ENCODE assay signal across 21 cellular contexts in the genomic region with DNA sequence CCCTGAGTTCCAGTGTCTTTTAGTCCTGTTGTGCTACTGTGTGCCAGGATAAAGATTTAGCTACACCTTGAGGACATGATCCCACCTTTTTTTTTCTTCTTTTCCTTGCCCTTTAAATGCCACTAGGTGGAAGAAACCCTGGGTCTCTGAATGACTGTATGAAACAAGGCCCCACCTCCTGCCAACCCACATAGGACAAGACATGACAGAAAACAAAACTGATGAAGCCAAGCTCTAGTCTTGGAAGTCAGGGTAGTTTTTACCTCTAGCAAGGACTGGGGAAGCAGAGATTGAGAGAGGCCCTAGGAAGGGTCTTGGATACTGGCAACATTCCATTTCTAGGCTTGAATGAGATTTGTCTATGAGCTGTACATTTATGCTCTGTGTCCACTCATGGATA.
DNase-seq lines count a peak whose midpoint lies in the region; ATAC-seq and TF ChIP-seq lines count a peak whose summit lies in the region.
"Had no signal": no experiment of that assay in that cellular context is flagged by ENCODE, and none has a peak within 500 bp of the region (broad histone marks: within the 10 kb centered on the region; RNA-seq: fewer than 3 reads in every experiment).

No MANE protein-coding gene starts in this region.

- H2AFZ ChIP-seq in neural progenitor cell (replicated peaks), result no peak overlapping the region

- H3K27ac Mint-ChIP-seq in activated CD4-positive, alpha-beta T cell treated with anti-CD3 and anti-CD28 coated beads for 36 hours, result no peak overlapping the region
- H3K27ac Mint-ChIP-seq in activated CD4-positive, alpha-beta T cell treated with anti-CD3 and anti-CD28 coated beads, Interleukin-2, amount 10 ng/mL, durations not matched to agents 7 days and 5 days, result no peak overlapping the region
- no peak overlapping the region for H3K27ac Mint-ChIP-seq in activated T-helper 17 cell treated with anti-CD3 and anti-CD28 coated beads, Interleukin-2, amount 50 U/mL, for 72 hours
- peak overlapping the region; percentile 36 for H3K27ac Mint-ChIP-seq in neural progenitor cell
- H3K27ac Mint-ChIP-seq: B cell; CD4-positive, CD25-positive, alpha-beta regulatory T cell; CD8-positive, alpha-beta T cell; HFFc6 had no signal

- H3K27ac ChIP-seq in neural progenitor cell (no peak overlapping the region), ovary (no peak overlapping the region)
- H3K27ac ChIP-seq: 22Rv1, BLaER1, C4-2B had no signal

- no peak for ATAC-seq in activated CD4-positive, alpha-beta T cell treated with anti-CD3 and anti-CD28 coated beads for 36 hours
- ATAC-seq in activated T-helper 17 cell treated with anti-CD3 and anti-CD28 coated beads, Interleukin-2, amount 50 U/mL, for 72 hours (replicated peaks), result peak; percentile 38
- ATAC-seq in HG03139 (IDR thresholded peaks at IDR 0.05; ENCODE audit: unreplicated experiment), result no peak
- ATAC-seq: CD8-positive, alpha-beta T cell; GM12878 had no signal

- H3K9me3 ChIP-seq in neural progenitor cell (ENCODE audit: low read depth) (no peaks in the 10 kb centered on the region), ovary (no peaks in the 10 kb centered on the region)
- H3K9me3 ChIP-seq: BLaER1, Caco-2, HAP-1 had no signal

- H3K4me3 ChIP-seq in neural progenitor cell (no peak overlapping the region), ovary (no peak overlapping the region)
- H3K4me3 ChIP-seq: BLaER1, GM12878, HAP-1 had no signal

- H3K36me3 ChIP-seq in neural progenitor cell (no peaks in the 10 kb centered on the region), ovary (no peaks in the 10 kb centered on the region)
- H3K36me3 ChIP-seq: BLaER1, HAP-1 had no signal

- CTCF ChIA-PET in activated CD4-positive, alpha-beta T cell treated with anti-CD3 and anti-CD28 coated beads for 36 hours (lab: Charles Lee), result no interaction called here
- CTCF ChIA-PET in activated CD4-positive, alpha-beta T cell treated with anti-CD3 and anti-CD28 coated beads, Interleukin-2, amount 10 ng/mL, durations not matched to agents 7 days and 5 days (lab: Charles Lee), result no interaction called here

- DNase-seq in activated CD4-positive, alpha-beta T cell treated with anti-CD3 and anti-CD28 coated beads for 36 hours, result peak; percentile 19
- DNase-seq in activated CD4-positive, alpha-beta T cell treated with anti-CD3 and anti-CD28 coated beads, Interleukin-2, amount 10 ng/mL, durations not matched to agents 7 days and 5 days, result no peak
- peak; percentile 10 for DNase-seq in stimulated activated CD4-positive, alpha-beta T cell treated with anti-CD3 and anti-CD28 coated beads, Interleukin-15, amount 100 ng/mL, for 24 hours
- no peak for DNase-seq in stimulated activated CD4-positive, alpha-beta T cell treated with anti-CD3 and anti-CD28 coated beads, Interleukin-2, amount 100 ng/mL, for 24 hours
- DNase-seq in neural progenitor cell (ENCODE audit: low spot score), result no peak
- no peak for DNase-seq in ovary
- DNase-seq: Caco-2; CD4-positive, CD25-positive, alpha-beta regulatory T cell; CD8-positive, alpha-beta T cell; DMS153; DND-41; GOT3; HFFc6 had no signal

- H3K4me1 Mint-ChIP-seq in activated CD4-positive, alpha-beta T cell treated with anti-CD3 and anti-CD28 coated beads for 36 hours, result no peaks in the 10 kb centered on the region
- H3K4me1 Mint-ChIP-seq in activated CD4-positive, alpha-beta T cell treated with anti-CD3 and anti-CD28 coated beads, Interleukin-2, amount 10 ng/mL, durations not matched to agents 7 days and 5 days, result no peaks in the 10 kb centered on the region
- no peaks in the 10 kb centered on the region for H3K4me1 Mint-ChIP-seq in activated T-helper 17 cell treated with anti-CD3 and anti-CD28 coated beads, Interleukin-2, amount 50 U/mL, for 72 hours
- peaks cover 45% of the 10 kb centered on the region for H3K4me1 Mint-ChIP-seq in neural progenitor cell
- H3K4me1 Mint-ChIP-seq: B cell had no signal

- H3K4me1 ChIP-seq in neural progenitor cell (peaks cover 16% of the 10 kb centered on the region), ovary (ENCODE audit: insufficient read depth) (no peaks in the 10 kb centered on the region)
- H3K4me1 ChIP-seq: Caco-2, HAP-1 had no signal

- POLR2A ChIA-PET in activated CD4-positive, alpha-beta T cell treated with anti-CD3 and anti-CD28 coated beads for 36 hours (lab: Charles Lee), result no interaction called here
- POLR2A ChIA-PET in activated CD4-positive, alpha-beta T cell treated with anti-CD3 and anti-CD28 coated beads, Interleukin-2, amount 10 ng/mL, durations not matched to agents 7 days and 5 days (lab: Charles Lee), result no interaction called here

- H3K36me3 Mint-ChIP-seq in activated CD4-positive, alpha-beta T cell treated with anti-CD3 and anti-CD28 coated beads for 36 hours (ENCODE audit: low read depth), result no peaks in the 10 kb centered on the region
- no peaks in the 10 kb centered on the region for H3K36me3 Mint-ChIP-seq in activated CD4-positive, alpha-beta T cell treated with anti-CD3 and anti-CD28 coated beads, Interleukin-2, amount 10 ng/mL, durations not matched to agents 7 days and 5 days (ENCODE audit: low read depth)
- H3K36me3 Mint-ChIP-seq in activated T-helper 17 cell treated with anti-CD3 and anti-CD28 coated beads, Interleukin-2, amount 50 U/mL, for 72 hours (ENCODE audit: low read depth), result no peaks in the 10 kb centered on the region
- no peaks in the 10 kb centered on the region for H3K36me3 Mint-ChIP-seq in neural progenitor cell
- H3K36me3 Mint-ChIP-seq: CD4-positive, CD25-positive, alpha-beta regulatory T cell; CD8-positive, alpha-beta T cell had no signal

- TF ChIP-seq CTCF in neural progenitor cell (IDR thresholded peaks at IDR 0.05) (no peak), ovary (IDR thresholded peaks at IDR 0.05) (no peak)

- peaks cover under 1% of the 10 kb centered on the region for H3F3A ChIP-seq in neural progenitor cell (ENCODE audit: low read depth)

- H3K79me2 ChIP-seq in neural progenitor cell (ENCODE audit: low read depth), result no peaks in the 10 kb centered on the region

- H4K20me1 ChIP-seq in neural progenitor cell (ENCODE audit: low read depth), result no peaks in the 10 kb centered on the region

- no peaks in the 10 kb centered on the region for H3K9me3 Mint-ChIP-seq in activated CD4-positive, alpha-beta T cell treated with anti-CD3 and anti-CD28 coated beads for 36 hours (ENCODE audit: low read depth)
- no peaks in the 10 kb centered on the region for H3K9me3 Mint-ChIP-seq in activated CD4-positive, alpha-beta T cell treated with anti-CD3 and anti-CD28 coated beads, Interleukin-2, amount 10 ng/mL, durations not matched to agents 7 days and 5 days
- H3K9me3 Mint-ChIP-seq in activated T-helper 17 cell treated with anti-CD3 and anti-CD28 coated beads, Interleukin-2, amount 50 U/mL, for 72 hours, result no peaks in the 10 kb centered on the region
- no peaks in the 10 kb centered on the region for H3K9me3 Mint-ChIP-seq in neural progenitor cell
- H3K9me3 Mint-ChIP-seq: CD8-positive, alpha-beta T cell; HFFc6 had no signal

- H3K27me3 ChIP-seq in neural progenitor cell (no peaks in the 10 kb centered on the region), ovary (no peaks in the 10 kb centered on the region)

- H3K9ac ChIP-seq in neural progenitor cell, result no peak overlapping the region
- H3K9ac ChIP-seq: BLaER1 had no signal

- intact Hi-C loops in activated CD4-positive, alpha-beta T cell treated with anti-CD3 and anti-CD28 coated beads for 36 hours (cut with DNase I, micrococcal nuclease), result no loop called here
- intact Hi-C loops in ovary (cut with DNase I), result no loop called here

- H3K4me3 Mint-ChIP-seq in activated CD4-positive, alpha-beta T cell treated with anti-CD3 and anti-CD28 coated beads for 36 hours, result no peak overlapping the region
- H3K4me3 Mint-ChIP-seq in activated CD4-positive, alpha-beta T cell treated with anti-CD3 and anti-CD28 coated beads, Interleukin-2, amount 10 ng/mL, durations not matched to agents 7 days and 5 days, result no peak overlapping the region
- H3K4me3 Mint-ChIP-seq in activated T-helper 17 cell treated with anti-CD3 and anti-CD28 coated beads, Interleukin-2, amount 50 U/mL, for 72 hours, result no peak overlapping the region
- no peak overlapping the region for H3K4me3 Mint-ChIP-seq in neural progenitor cell
- H3K4me3 Mint-ChIP-seq: B cell; CD4-positive, CD25-positive, alpha-beta regulatory T cell; CD8-positive, alpha-beta T cell; HFFc6 had no signal

- H3K27me3 Mint-ChIP-seq in activated CD4-positive, alpha-beta T cell treated with anti-CD3 and anti-CD28 coated beads for 36 hours, result peaks cover 30% of the 10 kb centered on the region
- H3K27me3 Mint-ChIP-seq in activated CD4-positive, alpha-beta T cell treated with anti-CD3 and anti-CD28 coated beads, Interleukin-2, amount 10 ng/mL, durations not matched to agents 7 days and 5 days, result peaks cover 3% of the 10 kb centered on the region
- H3K27me3 Mint-ChIP-seq in activated T-helper 17 cell treated with anti-CD3 and anti-CD28 coated beads, Interleukin-2, amount 50 U/mL, for 72 hours, result peaks cover 15% of the 10 kb centered on the region
- peaks cover 7% of the 10 kb centered on the region for H3K27me3 Mint-ChIP-seq in neural progenitor cell (ENCODE audit: insufficient read depth, low read depth)
- H3K27me3 Mint-ChIP-seq: CD4-positive, CD25-positive, alpha-beta regulatory T cell had no signal

- H3K4me2 ChIP-seq in neural progenitor cell, result no peak overlapping the region
- H3K4me2 ChIP-seq: BLaER1 had no signal

- TF ChIP-seq EP300 in ovary (IDR thresholded peaks at IDR 0.05), result no peak

- TF ChIP-seq POLR2A in ovary (IDR thresholded peaks at IDR 0.05), result no peak

Comparison
In these comparisons a context has a peak if more than half of its experiments do, and no peak if none do; other contexts are left out.
1. DNase-seq: peak in activated CD4-positive, alpha-beta T cell treated with anti-CD3 and anti-CD28 coated beads for 36 hours (single experiment) and stimulated activated CD4-positive, alpha-beta T cell treated with anti-CD3 and anti-CD28 coated beads, Interleukin-15, amount 100 ng/mL, for 24 hours (single experiment); none in activated CD4-positive, alpha-beta T cell treated with anti-CD3 and anti-CD28 coated beads, Interleukin-2, amount 10 ng/mL, durations not matched to agents 7 days and 5 days (single experiment), stimulated activated CD4-positive, alpha-beta T cell treated with anti-CD3 and anti-CD28 coated beads, Interleukin-2, amount 100 ng/mL, for 24 hours (0 of 2), neural progenitor cell (single experiment) and ovary (0 of 5).